8 cellular contexts compared by ENCODE assay signal in the genomic region with DNA sequence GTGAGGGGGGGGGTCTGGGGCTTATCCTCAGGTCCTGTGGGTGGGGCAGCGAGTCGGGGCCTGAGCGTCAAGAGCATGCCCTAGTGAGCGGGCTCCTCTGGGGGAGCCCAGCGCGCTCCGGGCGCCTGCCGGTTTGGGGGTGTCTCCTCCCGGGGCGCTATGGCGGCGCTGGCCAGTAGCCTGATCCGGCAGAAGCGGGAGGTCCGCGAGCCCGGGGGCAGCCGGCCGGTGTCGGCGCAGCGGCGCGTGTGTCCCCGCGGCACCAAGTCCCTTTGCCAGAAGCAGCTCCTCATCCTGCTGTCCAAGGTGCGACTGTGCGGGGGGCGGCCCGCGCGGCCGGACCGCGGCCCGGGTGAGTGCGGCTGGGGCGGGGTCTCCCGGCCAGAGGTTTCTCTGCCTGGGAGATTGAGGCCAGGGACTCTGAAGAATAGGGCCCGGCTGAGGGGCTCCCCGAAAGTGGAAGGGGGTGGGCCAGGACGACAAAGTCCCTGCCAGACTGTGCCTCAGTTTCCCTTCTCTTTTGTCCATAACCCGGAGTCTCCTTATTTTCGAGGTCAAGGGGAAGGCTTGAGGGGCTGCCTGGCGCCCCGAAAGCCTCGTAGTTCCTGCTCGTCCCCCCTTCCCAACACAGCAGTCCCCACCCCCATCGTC. TPM values are rescaled to one million over a fixed set of nuclear protein-coding genes. Genes with fewer than 3 reads are reported as not detected.
DNase-seq lines count a peak whose midpoint lies in the region; ATAC-seq and TF ChIP-seq lines count a peak whose summit lies in the region.

Gene FGF11 (plus strand): TSS at position 51 of the 651 bp plus-strand sequence. CDS start 109 bp downstream, at position 160.

- H3K4me3 ChIP-seq in GM08714 (ENCODE audit: low read length) = peak within 1 kb of the TSS; percentile 55; the same call in 1 of the 2 replicates
- H3K4me3 ChIP-seq in rectal smooth muscle tissue (ENCODE audit: low read length) = peak within 1 kb of the TSS; percentile 57

- peaks cover 33% of the 10 kb centered on the region for H3K4me1 Mint-ChIP-seq in T-helper 17 cell

- no peaks in the 10 kb centered on the region for H3K27me3 ChIP-seq in foreskin keratinocyte
- H3K27me3 ChIP-seq in rectal smooth muscle tissue (ENCODE audit: control insufficient read depth, insufficient read depth, low read length) = peaks cover 32% of the 10 kb centered on the region

- DNase-seq in T-helper 17 cell (no peak), foreskin keratinocyte (no peak), putamen (ENCODE audit: low spot score) (no peak)

- TF ChIP-seq CTCF in foreskin keratinocyte (conservative IDR thresholded peaks at IDR 0.05) = no peak

- peak within 1 kb of the TSS; percentile 67 for H3K27ac Mint-ChIP-seq in T-helper 17 cell

- H3K27ac ChIP-seq in foreskin keratinocyte = peak within 1 kb of the TSS; percentile 27
- no peak within 1 kb of the TSS for H3K27ac ChIP-seq in rectal smooth muscle tissue (ENCODE audit: low read depth, low read length)

- no peaks in the 10 kb centered on the region for H3K36me3 ChIP-seq in rectal smooth muscle tissue (ENCODE audit: control insufficient read depth, insufficient read depth, low read length)

- peaks cover 8% of the 10 kb centered on the region for H3K36me3 Mint-ChIP-seq in T-helper 17 cell (ENCODE audit: low read depth)

- H3K4me3 Mint-ChIP-seq in T-helper 17 cell = peak within 1 kb of the TSS; percentile 91

- peak within 1 kb of the TSS; percentile 10 for H3K9ac ChIP-seq in rectal smooth muscle tissue (ENCODE audit: low read length)

- peaks cover 19% of the 10 kb centered on the region for H3K4me1 ChIP-seq in foreskin keratinocyte
- peaks cover 15% of the 10 kb centered on the region for H3K4me1 ChIP-seq in rectal smooth muscle tissue (ENCODE audit: control insufficient read depth, insufficient read depth, low read length)

- peaks cover 47% of the 10 kb centered on the region for H3K27me3 Mint-ChIP-seq in T-helper 17 cell

- ATAC-seq in T-helper 17 cell (no peak), foreskin keratinocyte (no peak), HG02840 (IDR thresholded peaks at IDR 0.05; ENCODE audit: low FRiP score, unreplicated experiment) (no peak), HG02610 (IDR thresholded peaks at IDR 0.05; ENCODE audit: unreplicated experiment) (no peak), GM18909 (IDR thresholded peaks at IDR 0.05; ENCODE audit: poor library complexity, unreplicated experiment) (no peak)

- no peaks in the 10 kb centered on the region for H3K9me3 ChIP-seq in T-helper 17 cell (ENCODE audit: control insufficient read depth, low read length, poor library complexity, severe bottlenecking)

RNA-seq across cellular contexts. Expression of gene FGF11, which starts in this region (rescaled TPM):
- total RNA-seq in T-helper 17 cell = 1 to 10 TPM; 2.0 to 2.6 TPM
- total RNA-seq in foreskin keratinocyte = 15.5 and 16.9 TPM in 2 replicates
- polyA plus RNA-seq in foreskin keratinocyte = 13.4 and 14.3 TPM in 2 replicates
